In genomic region chr12:110281549-110282342, GRCh38 we compare ENCODE assay signal across 8 cellular contexts. TPM values are rescaled to one million over a fixed set of nuclear protein-coding genes. Genes with fewer than 3 reads are reported as not detected.
DNase-seq lines count a peak whose midpoint lies in the region; TF ChIP-seq lines count a peak whose summit lies in the region.

No MANE protein-coding gene starts in this region.

- DNase-seq in GM13977 (ENCODE audit: low spot score): peak; percentile 80
- peak; percentile 22 for DNase-seq in H4 (ENCODE audit: low spot score)
- peak; percentile 42 for DNase-seq in LoVo (ENCODE audit: low spot score)
- DNase-seq in activated CD4-positive, CD25-positive, alpha-beta regulatory T cell treated with anti-CD3 and anti-CD28 coated beads, Interleukin-2, amount 50 U/mL, for 16 hours (ENCODE audit: low read depth, low spot score): peak; percentile 17
- DNase-seq in central memory CD4-positive, alpha-beta T cell: peak; percentile 30
- peak; percentile 13 for DNase-seq in stimulated activated CD4-positive, alpha-beta T cell treated with anti-CD3 and anti-CD28 coated beads, Interleukin-2, amount 100 ng/mL, for 4 hours (ENCODE audit: low read depth)
- DNase-seq in epidermal melanocyte (ENCODE audit: insufficient read length, low spot score): no peak

- H3K27ac ChIP-seq in layer of hippocampus (ENCODE audit: low read depth, low read length): peak overlapping the region; percentile 88

- H3K27me3 ChIP-seq in layer of hippocampus (ENCODE audit: control insufficient read depth, insufficient read depth, low read length): no peaks in the 10 kb centered on the region

- in situ Hi-C loops in GM13977 (cut with MboI; ENCODE audit: low pct_unique_long_range_greater_than_20kb, low sequenced_read_pairs, unreplicated experiment): no loop called here

- no peak for TF ChIP-seq CTCF in GM13977 (IDR thresholded peaks at IDR 0.05; ENCODE audit: extremely low read depth, insufficient read depth, missing control alignments)

RNA-seq across cellular contexts. Expression of gene ATP2A2, which starts 0.7 kb away (rescaled TPM):
- 50.5 and 74.7 TPM in 2 replicates for total RNA-seq in H4 (2014; rRNA removed; shearing (Covaris generic))
